16 cellular contexts compared by ENCODE assay signal in the genomic region with DNA sequence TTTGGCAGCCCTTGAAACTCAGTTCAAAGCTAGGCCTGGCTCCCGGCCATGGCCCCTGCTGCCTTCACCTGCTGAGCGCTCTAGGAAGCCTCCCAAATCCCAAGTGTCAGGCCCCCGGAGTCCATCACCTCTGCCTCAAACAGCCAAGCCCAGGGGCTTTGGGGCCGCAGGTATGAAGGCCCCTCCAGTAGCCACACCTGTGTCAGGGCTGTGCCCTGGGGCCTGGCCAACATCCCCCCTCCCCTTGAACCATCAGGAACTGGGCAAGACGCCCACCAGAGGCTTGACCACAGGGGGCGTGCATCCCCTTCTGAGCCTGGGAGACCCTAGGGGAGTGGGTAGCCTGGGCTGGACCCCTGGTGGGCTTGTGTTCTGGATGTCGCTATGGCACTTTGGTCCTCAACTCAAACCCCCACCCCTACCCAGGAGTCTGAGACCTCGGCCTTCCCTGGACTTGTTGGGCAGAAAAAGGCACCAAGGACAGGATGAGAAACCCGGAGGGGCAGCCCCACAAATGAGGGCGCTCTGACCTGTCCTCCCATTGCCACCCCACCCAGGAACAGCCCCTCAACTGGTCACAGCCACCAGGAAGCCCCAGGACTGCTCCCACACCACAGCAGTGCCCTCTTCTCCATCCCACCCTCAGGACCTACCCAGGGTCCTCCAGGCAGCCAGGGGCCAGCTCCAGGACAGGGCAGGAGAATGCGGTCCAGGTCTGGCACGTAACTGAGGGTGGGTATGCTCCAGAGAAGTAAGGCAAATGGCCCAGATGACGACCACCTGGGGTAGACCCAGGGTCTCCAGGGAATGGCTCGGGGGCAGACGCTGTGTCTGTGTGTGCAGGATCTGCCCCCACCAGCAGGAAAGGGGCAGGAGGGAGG. TPM values are rescaled to one million over a fixed set of nuclear protein-coding genes. Genes with fewer than 3 reads are reported as not detected.
DNase-seq lines count a peak whose midpoint lies in the region; ATAC-seq, FAIRE-seq and TF ChIP-seq lines count a peak whose summit lies in the region.
"Had no signal": no experiment of that assay in that cellular context is flagged by ENCODE, and none has a peak within 500 bp of the region (broad histone marks: within the 10 kb centered on the region; RNA-seq: fewer than 3 reads in every experiment).

No MANE protein-coding gene starts in this region.

- CTCF ChIA-PET in CD8-positive, alpha-beta memory T cell (lab: Charles Lee) = interaction anchor here (16.7 kb wide), 1 partner anchor 23 kb away, joined by 341 read pairs; no protein-coding TSS in a partner anchor
- CTCF ChIA-PET in OCI-LY7 (lab: Charles Lee; ENCODE audit: unreplicated experiment) = no interaction called here

- intact Hi-C loops in OCI-LY7 (cut with micrococcal nuclease; ENCODE audit: unreplicated experiment) = loop anchor here (10.0 kb wide), 2 partner anchors 748 to 1042 kb away; a partner anchor contains a TSS
- intact Hi-C loops in kidney (cut with DNase I) = no loop called here

- H3K4me1 Mint-ChIP-seq in CD8-positive, alpha-beta memory T cell = peaks cover 41 to 60% (median 44%) of the 10 kb centered on the region in 3 donors

- peak overlapping the region; percentile 95 to 100 (median 99) for H3K4me2 ChIP-seq in BLaER1 treated with 17β-estradiol and CSF1 and Interleukin-3, amounts not matched to agents 10 nM and 100 nM
- H3K4me2 ChIP-seq in OCI-LY7 (ENCODE audit: low read length) = peak overlapping the region; percentile 91

- H2AFZ ChIP-seq in OCI-LY7 (ENCODE audit: low read length) = no peak overlapping the region

- TF ChIP-seq POLR2A in tibial nerve (IDR thresholded peaks at IDR 0.05) = no peak

- FAIRE-seq in kidney (lab: Jason Lieb, UNC) = no peak
- FAIRE-seq: RCC 7860 had no signal

- ATAC-seq in GM19328 (IDR thresholded peaks at IDR 0.05; ENCODE audit: unreplicated experiment) = no peak

- H4K20me1 ChIP-seq in BLaER1 treated with 17β-estradiol and CSF1 and Interleukin-3, amounts not matched to agents 10 nM and 100 nM = peaks cover 34 to 81% (median 62%) of the 10 kb centered on the region in 11 experiments
- H4K20me1 ChIP-seq in OCI-LY7 (ENCODE audit: insufficient read depth, low read length) = peaks cover 18% of the 10 kb centered on the region; the same call in 1 of the 2 replicates

- no peaks in the 10 kb centered on the region for H3K9me3 ChIP-seq in BLaER1 treated with 17β-estradiol and CSF1 and Interleukin-3, amounts not matched to agents 10 nM and 100 nM (replicated peaks in 1 of 11)
- H3K9me3 ChIP-seq in CD8-positive, alpha-beta memory T cell (ENCODE audit: low read length) = no peaks in the 10 kb centered on the region
- H3K9me3 ChIP-seq in OCI-LY7 (ENCODE audit: low read length) (no peaks in the 10 kb centered on the region), kidney (ENCODE audit: control insufficient read depth in 1 of 2, low read length in 2 of 2) (no peaks in the 10 kb centered on the region), tibial nerve (no peaks in the 10 kb centered on the region)
- H3K9me3 ChIP-seq: left ventricle myocardium inferior, upper lobe of left lung had no signal

- peaks cover 0 to 40% (median 0%) of the 10 kb centered on the region in 3 donors for H3K36me3 Mint-ChIP-seq in CD8-positive, alpha-beta memory T cell

- 73 to 80% methylated on average over 12 to 14 of the region's 15 CpGs for WGBS in tibial nerve, 2 donors

- peak overlapping the region in 4 of 8 donors; percentile 63 to 100 (median 76) for H3K27ac Mint-ChIP-seq in CD8-positive, alpha-beta memory T cell

- H3K4me3 Mint-ChIP-seq in CD8-positive, alpha-beta memory T cell = peak overlapping the region in 1 of 7 donors; percentile 99

- no peaks in the 10 kb centered on the region for H3K27me3 Mint-ChIP-seq in CD8-positive, alpha-beta memory T cell

- no peaks in the 10 kb centered on the region for H3K27me3 ChIP-seq in BLaER1 treated with 17β-estradiol and CSF1 and Interleukin-3, amounts not matched to agents 10 nM and 100 nM
- H3K27me3 ChIP-seq in CD8-positive, alpha-beta memory T cell (ENCODE audit: insufficient read depth, low read length, poor library complexity, severe bottlenecking) = no peaks in the 10 kb centered on the region
- H3K27me3 ChIP-seq in tibial nerve = no peaks in the 10 kb centered on the region
- H3K27me3 ChIP-seq: upper lobe of left lung had no signal

- H3K36me3 ChIP-seq in BLaER1 treated with 17β-estradiol and CSF1 and Interleukin-3, amounts not matched to agents 10 nM and 100 nM = peaks cover 12 to 30% (median 20%) of the 10 kb centered on the region in 11 experiments; a peak in 18 of 22 replicates
- H3K36me3 ChIP-seq in CD8-positive, alpha-beta memory T cell (ENCODE audit: insufficient read depth, low read length) = no peaks in the 10 kb centered on the region
- H3K36me3 ChIP-seq in OCI-LY7 (ENCODE audit: insufficient read depth, low read length) (peaks cover 66% of the 10 kb centered on the region), kidney (ENCODE audit: control insufficient read depth in 1 of 2, insufficient read depth in 2 of 2, low read length in 2 of 2) (no peaks in the 10 kb centered on the region), tibial nerve (peaks cover 0 to 38% (median 0%) of the 10 kb centered on the region in 3 donors)

- peaks cover 71 to 75% (median 73%) of the 10 kb centered on the region in 10 experiments for H3K4me1 ChIP-seq in BLaER1 treated with 17β-estradiol and CSF1 and Interleukin-3, amounts not matched to agents 10 nM and 100 nM
- H3K4me1 ChIP-seq in CD8-positive, alpha-beta memory T cell (ENCODE audit: insufficient read depth, low read length) = peaks cover 35% of the 10 kb centered on the region
- H3K4me1 ChIP-seq in OCI-LY7 (ENCODE audit: insufficient read depth, low read length, poor library complexity, severe bottlenecking) (peaks cover 66% of the 10 kb centered on the region), kidney (ENCODE audit: control insufficient read depth in 1 of 2, insufficient read depth in 1 of 2, low read depth in 1 of 2, low read length in 2 of 2) (peaks cover 0 to 29% of the 10 kb centered on the region in 2 donors), tibial nerve (peaks cover 0 to 62% (median 29%) of the 10 kb centered on the region in 4 donors)

- TF ChIP-seq CTCF in OCI-LY7 (conservative IDR thresholded peaks at IDR 0.05; ENCODE audit: low read length) = peak; percentile 31; the same call in 1 of the 2 replicates
- TF ChIP-seq CTCF in kidney (IDR thresholded peaks at IDR 0.05; ENCODE audit: borderline replicate concordance, extremely low read depth, insufficient read depth) = no peak
- no peak for TF ChIP-seq CTCF in tibial nerve (IDR thresholded peaks at IDR 0.05)

- peak overlapping the region; percentile 88 to 100 (median 99) for H3K9ac ChIP-seq in BLaER1 treated with 17β-estradiol and CSF1 and Interleukin-3, amounts not matched to agents 10 nM and 100 nM
- no peak overlapping the region for H3K9ac ChIP-seq in kidney (ENCODE audit: low read length in 2 of 2)

- POLR2A ChIA-PET in CD8-positive, alpha-beta memory T cell (lab: Charles Lee) = no interaction called here
- POLR2A ChIA-PET in OCI-LY7 (lab: Charles Lee) = no interaction called here

- peak overlapping the region in 8 of 10 experiments; percentile 27 to 99 (median 94); a peak in 15 of 20 replicates for H3K4me3 ChIP-seq in BLaER1 treated with 17β-estradiol and CSF1 and Interleukin-3, amounts not matched to agents 10 nM and 100 nM
- no peak overlapping the region for H3K4me3 ChIP-seq in CD8-positive, alpha-beta memory T cell (ENCODE audit: low read length)
- H3K4me3 ChIP-seq in OCI-LY7 (ENCODE audit: low read depth, low read length, poor library complexity, severe bottlenecking) = peak overlapping the region; percentile 86
- no peak overlapping the region for H3K4me3 ChIP-seq in kidney (ENCODE audit: low read length in 2 of 2)
- no peak overlapping the region for H3K4me3 ChIP-seq in tibial nerve
- H3K4me3 ChIP-seq: left ventricle myocardium inferior, upper lobe of left lung had no signal

- no peaks in the 10 kb centered on the region for H3K9me2 ChIP-seq in OCI-LY7 (ENCODE audit: insufficient read depth, low read length)

- H3K9me3 Mint-ChIP-seq in CD8-positive, alpha-beta memory T cell = no peaks in the 10 kb centered on the region

- BruUV-seq in OCI-LY7 (replicated peaks; lab: Mats Ljungman, UMichigan) = no TSS peak

- peak in 1 of 5 donors; percentile 17 for DNase-seq in CD8-positive, alpha-beta memory T cell
- no peak for DNase-seq in OCI-LY7 (ENCODE audit: low spot score)
- peak; percentile 73 for DNase-seq in kidney
- no peak for DNase-seq in tibial nerve (ENCODE audit: low spot score in 2 of 2)
- DNase-seq in NCI-H1417 treated with DMSO at 0.1 percent for 48 hours (lab: John Stamatoyannopoulos, UW) = no peak
- no peak for DNase-seq in stimulated activated naive CD4-positive, alpha-beta T cell treated with Interleukin-2 at 50 U/mL for 16 hours (lab: John Stamatoyannopoulos, UW)
- DNase-seq: activated CD4-positive, alpha-beta T cell treated with anti-CD3 and anti-CD28 coated beads, Interleukin-2, amount 50 U/mL, for 4 hours; activated naive CD4-positive, alpha-beta T cell treated with Interleukin-2 at 50 U/mL for 16 hours; effector CD8-positive, alpha-beta T cell; left ventricle myocardium inferior; NCI-H510A; stimulated activated CD8-positive, alpha-beta memory T cell treated with anti-CD3 and anti-CD28 coated beads, Interleukin-4, amount 100 ng/mL, for 48 hours had no signal

- TF ChIP-seq EP300 in tibial nerve (IDR thresholded peaks at IDR 0.05) = no peak

- peaks cover 60% of the 10 kb centered on the region for H3K79me2 ChIP-seq in OCI-LY7 (ENCODE audit: insufficient read depth, low read depth, low read length)

- peak overlapping the region in 10 of 11 experiments; percentile 69 to 100 (median 100); a peak in 20 of 22 replicates for H3K27ac ChIP-seq in BLaER1 treated with 17β-estradiol and CSF1 and Interleukin-3, amounts not matched to agents 10 nM and 100 nM
- H3K27ac ChIP-seq in CD8-positive, alpha-beta memory T cell (ENCODE audit: low read depth, low read length) = peak overlapping the region; percentile 9
- H3K27ac ChIP-seq in OCI-LY7 (ENCODE audit: low read depth, low read length, poor library complexity, severe bottlenecking) (peak overlapping the region; percentile 85), kidney (ENCODE audit: low read depth in 2 of 2, low read length in 2 of 2) (no peak overlapping the region), tibial nerve (no peak overlapping the region)

RNA-seq across cellular contexts. Expression of a gene that starts 4.2 kb away (rescaled TPM):
- 100 to 1,000 TPM; 163 to 164 TPM for total RNA-seq in CD8-positive, alpha-beta memory T cell
- 71.6 TPM for polyA plus RNA-seq in CD8-positive, alpha-beta memory T cell
- 191 and 196 TPM in 2 replicates for total RNA-seq in OCI-LY7 (2014; rRNA removed; shearing (Covaris generic))
- 159 and 161 TPM in 2 replicates for total RNA-seq in OCI-LY7 (2022)
- total RNA-seq in kidney = 30.7 TPM
- 42.8 TPM for polyA plus RNA-seq in kidney (ENCODE audit: insufficient read depth, low read depth, low replicate concordance)
- 10 to 100 TPM; 41.7 to 55.9 (median 53.5) TPM for total RNA-seq in tibial nerve

RNA-seq across cellular contexts. Expression of a gene that starts 4.8 kb away (rescaled TPM):
- 10 to 100 TPM; 27.6 to 30.6 TPM for total RNA-seq in CD8-positive, alpha-beta memory T cell
- 42.1 TPM for polyA plus RNA-seq in CD8-positive, alpha-beta memory T cell
- 35.1 and 44.0 TPM in 2 replicates for total RNA-seq in OCI-LY7 (2014; rRNA removed; shearing (Covaris generic))
- 34.2 and 39.2 TPM in 2 replicates for total RNA-seq in OCI-LY7 (2022)
- total RNA-seq in kidney = 48.2 TPM
- 60.0 TPM for polyA plus RNA-seq in kidney (ENCODE audit: insufficient read depth, low read depth, low replicate concordance)
- 10 to 100 TPM; 60.1 to 88.5 (median 82.2) TPM for total RNA-seq in tibial nerve

RNA-seq across cellular contexts. Expression of a gene that starts 5.0 kb away (rescaled TPM):
- total RNA-seq in CD8-positive, alpha-beta memory T cell = 100 to 1,000 TPM; 124 to 129 TPM
- 45.5 TPM for polyA plus RNA-seq in CD8-positive, alpha-beta memory T cell
- total RNA-seq in OCI-LY7 (2014; rRNA removed; shearing (Covaris generic)) = 100 and 130 TPM in 2 replicates
- total RNA-seq in OCI-LY7 (2022) = 257 and 272 TPM in 2 replicates
- total RNA-seq in kidney = 12.2 TPM
- 4.9 TPM for polyA plus RNA-seq in kidney (ENCODE audit: insufficient read depth, low read depth, low replicate concordance)
- 10 to 100 TPM in 2 of 4 donors, 1 to 10 TPM in 2; 8.6 to 15.0 (median 11.9) TPM for total RNA-seq in tibial nerve

RNA-seq across cellular contexts. Expression of a gene that starts 32.2 kb away (rescaled TPM):
- total RNA-seq in CD8-positive, alpha-beta memory T cell = 1 to 10 TPM in 1 of 2 experiments, under 1 TPM in 1; 0.82 to 1.9 TPM
- polyA plus RNA-seq in CD8-positive, alpha-beta memory T cell = 1.5 TPM
- total RNA-seq in OCI-LY7 (2014; rRNA removed; shearing (Covaris generic)) = 0.98 and 1.4 TPM in 2 replicates
- total RNA-seq in OCI-LY7 (2022) = 1.5 and 1.8 TPM in 2 replicates
- total RNA-seq in kidney = 2.9 TPM
- polyA plus RNA-seq in kidney (ENCODE audit: insufficient read depth, low read depth, low replicate concordance) = 1.2 TPM
- total RNA-seq in tibial nerve = 10 to 100 TPM in 2 of 4 donors, 1 to 10 TPM in 2; 6.1 to 33.7 (median 13.6) TPM

Comparison
In these comparisons a context has a peak if more than half of its experiments do, and no peak if none do; other contexts are left out.
1. H3K27ac ChIP-seq: peak in BLaER1 treated with 17β-estradiol and CSF1 and Interleukin-3, amounts not matched to agents 10 nM and 100 nM (10 of 11), CD8-positive, alpha-beta memory T cell (single experiment) and OCI-LY7 (single experiment); none in kidney (0 of 2) and tibial nerve (0 of 4).
2. H3K4me3 ChIP-seq: peak in BLaER1 treated with 17β-estradiol and CSF1 and Interleukin-3, amounts not matched to agents 10 nM and 100 nM (8 of 10) and OCI-LY7 (single experiment); none in CD8-positive, alpha-beta memory T cell (single experiment), kidney (0 of 2) and tibial nerve (0 of 4).
3. H3K9ac ChIP-seq: peak in BLaER1 treated with 17β-estradiol and CSF1 and Interleukin-3, amounts not matched to agents 10 nM and 100 nM (11 of 11); none in kidney (0 of 2).